8 cellular contexts compared by ENCODE assay signal in genomic region chr2:219570924-219571310, GRCh38. TPM values are rescaled to one million over a fixed set of nuclear protein-coding genes. Genes with fewer than 3 reads are reported as not detected.
A peak's percentile ranks its signal among the peaks of the same experiment; 100 is the strongest.
DNase-seq lines count a peak whose midpoint lies in the region; ATAC-seq and TF ChIP-seq lines count a peak whose summit lies in the region.

No MANE protein-coding gene starts in this region.

- peak overlapping the region; percentile 64 for H3K4me2 ChIP-seq in mesendoderm (ENCODE audit: low read length)

- H2BK5ac ChIP-seq in mesendoderm (ENCODE audit: low read length) = peak overlapping the region; percentile 91

- peak overlapping the region; percentile 97 for H3K9ac ChIP-seq in mesendoderm (ENCODE audit: low read length)

- no peaks in the 10 kb centered on the region for H3K36me3 ChIP-seq in effector memory CD4-positive, alpha-beta T cell (ENCODE audit: control insufficient read depth, insufficient read depth, low read length)
- no peaks in the 10 kb centered on the region for H3K36me3 ChIP-seq in mesendoderm (ENCODE audit: control insufficient read depth, insufficient read depth, low read length)
- no peaks in the 10 kb centered on the region for H3K36me3 ChIP-seq in aorta (ENCODE audit: control insufficient read depth in 1 of 2, insufficient read depth in 2 of 2, low read length in 1 of 2)

- WGBS in mesendoderm (ENCODE audit: extremely low coverage, insufficient coverage, low lambda C conversion rate) = no CpG with 5 or more reads among the region's 55 CpGs
- 0 to 1% methylated on average over 37 to 55 of the region's 55 CpGs for WGBS in aorta, 2 donors

- H4K8ac ChIP-seq in mesendoderm (ENCODE audit: low read depth, low read length) = peak overlapping the region; percentile 59

- TF ChIP-seq CTCF in natural killer cell (IDR thresholded peaks at IDR 0.05) = no peak

- H3K4me3 ChIP-seq in effector memory CD4-positive, alpha-beta T cell (ENCODE audit: insufficient read depth, low read depth, low read length, poor library complexity, severe bottlenecking) = peak overlapping the region; percentile 39
- H3K4me3 ChIP-seq in mesendoderm (ENCODE audit: low read length) (peak overlapping the region; percentile 73), aorta (ENCODE audit: low read length in 2 of 2) (peak overlapping the region; percentile 79 to 91)

- H3K79me1 ChIP-seq in mesendoderm (ENCODE audit: low read length) = no peaks in the 10 kb centered on the region

- H3K9me3 Mint-ChIP-seq in natural killer cell = no peaks in the 10 kb centered on the region
- H3K9me3 Mint-ChIP-seq in natural killer cell treated with Interleukin-12 subunit alpha and Interleukin-12 subunit beta and Interleukin-15 and Interleukin-18, amount 100 ng/mL, for 72 hours = no peaks in the 10 kb centered on the region

- ATAC-seq in natural killer cell = peak in 2 of 3 donors; percentile 40 to 42
- ATAC-seq in natural killer cell treated with Interleukin-12 subunit alpha and Interleukin-12 subunit beta and Interleukin-15 and Interleukin-18, amount 100 ng/mL, for 72 hours = no peak
- ATAC-seq in aorta (ENCODE audit: low FRiP score) = peak; percentile 5

- no peak overlapping the region for H3K27ac Mint-ChIP-seq in natural killer cell
- H3K27ac Mint-ChIP-seq in natural killer cell treated with Interleukin-12 subunit alpha and Interleukin-12 subunit beta and Interleukin-15 and Interleukin-18, amount 100 ng/mL, for 72 hours = no peak overlapping the region

- no peak overlapping the region for H2BK15ac ChIP-seq in mesendoderm (replicated peaks; ENCODE audit: low read depth)

- no peaks in the 10 kb centered on the region for H3K4me1 ChIP-seq in effector memory CD4-positive, alpha-beta T cell (ENCODE audit: control insufficient read depth, insufficient read depth, low read length, poor library complexity, severe bottlenecking)
- H3K4me1 ChIP-seq in mesendoderm (ENCODE audit: control insufficient read depth, low read depth, low read length) = peaks cover 3% of the 10 kb centered on the region
- no peaks in the 10 kb centered on the region for H3K4me1 ChIP-seq in aorta (ENCODE audit: control insufficient read depth in 1 of 2, insufficient read depth in 2 of 2, low read length in 2 of 2)

- no peaks in the 10 kb centered on the region for H3K4me1 Mint-ChIP-seq in natural killer cell
- H3K4me1 Mint-ChIP-seq in natural killer cell treated with Interleukin-12 subunit alpha and Interleukin-12 subunit beta and Interleukin-15 and Interleukin-18, amount 100 ng/mL, for 72 hours (ENCODE audit: low read depth in 2 of 2) = peaks cover 0 to 4% of the 10 kb centered on the region in 2 donors

- H3K4me3 Mint-ChIP-seq in natural killer cell = peak overlapping the region; percentile 28
- no peak overlapping the region for H3K4me3 Mint-ChIP-seq in natural killer cell treated with Interleukin-12 subunit alpha and Interleukin-12 subunit beta and Interleukin-15 and Interleukin-18, amount 100 ng/mL, for 72 hours

- intact Hi-C loops in natural killer cell (cut with micrococcal nuclease) (no loop called here), aorta (cut with DNase I) (loop anchor here in 1 of 2 donors (1.0 to 2.0 kb wide), 2 partner anchors 26 to 118 kb away; partner anchors contain the start of gene STK11IP)

- H3K36me3 Mint-ChIP-seq in natural killer cell = no peaks in the 10 kb centered on the region
- H3K36me3 Mint-ChIP-seq in natural killer cell treated with Interleukin-12 subunit alpha and Interleukin-12 subunit beta and Interleukin-15 and Interleukin-18, amount 100 ng/mL, for 72 hours = no peaks in the 10 kb centered on the region

- no peak for DNase-seq in natural killer cell
- no peak for DNase-seq in natural killer cell treated with Interleukin-12 subunit alpha and Interleukin-12 subunit beta and Interleukin-15 and Interleukin-18, amount 100 ng/mL, for 72 hours (ENCODE audit: low spot score)
- DNase-seq in effector memory CD4-positive, alpha-beta T cell = no peak
- DNase-seq in mesendoderm = no peak
- DNase-seq in aorta = peak; percentile 50 to 81
- no peak for DNase-seq in UCSD-AML1 (lab: John Stamatoyannopoulos, UW; ENCODE audit: unreplicated experiment)
- DNase-seq in activated effector memory CD4-positive, alpha-beta T cell treated with Interleukin-2 at 50 U/mL for 16 hours = no peak
- DNase-seq in NCI-H2107 (lab: John Stamatoyannopoulos, UW) = no peak

- peak overlapping the region; percentile 91 for H3K18ac ChIP-seq in mesendoderm (ENCODE audit: low read length)

- peaks cover 37 to 56% of the 10 kb centered on the region in 2 donors for H3K27me3 Mint-ChIP-seq in natural killer cell (ENCODE audit: low read depth in 2 of 2)
- peaks cover 35 to 38% of the 10 kb centered on the region in 2 donors for H3K27me3 Mint-ChIP-seq in natural killer cell treated with Interleukin-12 subunit alpha and Interleukin-12 subunit beta and Interleukin-15 and Interleukin-18, amount 100 ng/mL, for 72 hours

- peak overlapping the region; percentile 55 for H2BK120ac ChIP-seq in mesendoderm (ENCODE audit: low read depth, low read length)

- no peak overlapping the region for H2AK5ac ChIP-seq in mesendoderm (ENCODE audit: low read length)

- peak overlapping the region; percentile 99 for H3K56ac ChIP-seq in mesendoderm (ENCODE audit: low read length)

- no peak overlapping the region for H4K5ac ChIP-seq in mesendoderm (ENCODE audit: low read length)

- no peaks in the 10 kb centered on the region for H3K9me3 ChIP-seq in effector memory CD4-positive, alpha-beta T cell (ENCODE audit: control insufficient read depth, low read length)
- no peaks in the 10 kb centered on the region for H3K9me3 ChIP-seq in aorta (ENCODE audit: control insufficient read depth, low read length)

- H3K27ac ChIP-seq in effector memory CD4-positive, alpha-beta T cell (ENCODE audit: insufficient read depth, low read length, poor library complexity, severe bottlenecking) = no peak overlapping the region
- H3K27ac ChIP-seq in mesendoderm (ENCODE audit: low read depth, low read length) (peak overlapping the region; percentile 96), aorta (ENCODE audit: low read depth in 1 of 2, low read length in 2 of 2) (peak overlapping the region; percentile 47 to 76)

- H3K4ac ChIP-seq in mesendoderm (ENCODE audit: low read depth, low read length) = peak overlapping the region; percentile 92

- peaks cover 6% of the 10 kb centered on the region for H3K79me2 ChIP-seq in mesendoderm (ENCODE audit: control insufficient read depth, insufficient read depth, low read length)

- peak overlapping the region; percentile 94 for H3K23ac ChIP-seq in mesendoderm (ENCODE audit: low read length)

- H3K27me3 ChIP-seq in effector memory CD4-positive, alpha-beta T cell (replicated peaks; ENCODE audit: control insufficient read depth, insufficient read depth, low read length, poor library complexity, severe bottlenecking) = peaks cover 31% of the 10 kb centered on the region
- H3K27me3 ChIP-seq in mesendoderm (ENCODE audit: insufficient read depth, low read length, poor library complexity) (no peaks in the 10 kb centered on the region), aorta (ENCODE audit: control insufficient read depth in 1 of 2, insufficient read depth in 2 of 2, low read length in 1 of 2) (no peaks in the 10 kb centered on the region)

RNA-seq across cellular contexts. Expression of gene OBSL1, which starts 0.4 kb away (rescaled TPM):
- total RNA-seq in natural killer cell (1 to 10 TPM in 1 of 3 donors, under 1 TPM in 2; 0.07 to 8.8 (median 0.32) TPM), aorta (10 to 100 TPM; 65.3 to 76.7 TPM)
- total RNA-seq in natural killer cell treated with Interleukin-12 subunit alpha and Interleukin-12 subunit beta and Interleukin-15 and Interleukin-18, amount 100 ng/mL, for 72 hours = 1 to 10 TPM in 1 of 2 donors, not detected in 1; 2.9 TPM
- 51.2 TPM for polyA plus RNA-seq in mesendoderm (2013, experiment 1 of 2)
- 51.9 TPM for polyA plus RNA-seq in mesendoderm (2013, experiment 2 of 2)
- polyA plus RNA-seq in aorta = 100 to 1,000 TPM in 1 of 2 donors, 10 to 100 TPM in 1; 17.8 to 243 TPM

RNA-seq across cellular contexts. Expression of gene INHA, which starts 1.2 kb away (rescaled TPM):
- total RNA-seq in natural killer cell = not detected
- total RNA-seq in natural killer cell treated with Interleukin-12 subunit alpha and Interleukin-12 subunit beta and Interleukin-15 and Interleukin-18, amount 100 ng/mL, for 72 hours = not detected
- polyA plus RNA-seq in mesendoderm (2013, experiment 1 of 2) = 0.84 TPM
- polyA plus RNA-seq in mesendoderm (2013, experiment 2 of 2) = 0.85 TPM
- under 1 TPM; 0.51 to 0.55 TPM for total RNA-seq in aorta
- 1 to 10 TPM in 1 of 2 donors, not detected in 1; 3.6 TPM for polyA plus RNA-seq in aorta

RNA-seq across cellular contexts. Expression of gene STK11IP, which starts 26.7 kb away (rescaled TPM):
- total RNA-seq in natural killer cell (10 to 100 TPM; 56.1 to 76.0 (median 65.2) TPM), aorta (10 to 100 TPM; 18.5 to 29.9 TPM)
- total RNA-seq in natural killer cell treated with Interleukin-12 subunit alpha and Interleukin-12 subunit beta and Interleukin-15 and Interleukin-18, amount 100 ng/mL, for 72 hours = 10 to 100 TPM; 27.7 to 50.7 TPM
- 14.4 TPM for polyA plus RNA-seq in mesendoderm (2013, experiment 1 of 2)
- 12.7 TPM for polyA plus RNA-seq in mesendoderm (2013, experiment 2 of 2)
- polyA plus RNA-seq in aorta = 10 to 100 TPM in 1 of 2 donors, 1 to 10 TPM in 1; 6.1 to 58.2 TPM

RNA-seq across cellular contexts. Expression of gene TMEM198, which starts 27.1 kb away (rescaled TPM):
- total RNA-seq in natural killer cell = 1 to 10 TPM; 1.7 to 2.3 (median 1.8) TPM
- total RNA-seq in natural killer cell treated with Interleukin-12 subunit alpha and Interleukin-12 subunit beta and Interleukin-15 and Interleukin-18, amount 100 ng/mL, for 72 hours = 1 to 10 TPM; 3.6 to 7.6 TPM
- polyA plus RNA-seq in mesendoderm (2013, experiment 1 of 2) = 3.7 TPM
- polyA plus RNA-seq in mesendoderm (2013, experiment 2 of 2) = 3.7 TPM
- 1 to 10 TPM; 1.7 to 2.3 TPM for total RNA-seq in aorta
- 1 to 10 TPM in 1 of 2 donors, not detected in 1; 7.4 TPM for polyA plus RNA-seq in aorta

RNA-seq across cellular contexts. Expression of gene CHPF, which starts 27.3 kb away (rescaled TPM):
- total RNA-seq in natural killer cell (10 to 100 TPM in 2 of 3 donors, 1 to 10 TPM in 1; 9.6 to 19.2 (median 12.7) TPM), aorta (10 to 100 TPM; 75.7 to 81.2 TPM)
- total RNA-seq in natural killer cell treated with Interleukin-12 subunit alpha and Interleukin-12 subunit beta and Interleukin-15 and Interleukin-18, amount 100 ng/mL, for 72 hours = 10 to 100 TPM; 52.4 to 57.5 TPM
- 50.4 TPM for polyA plus RNA-seq in mesendoderm (2013, experiment 1 of 2)
- 50.4 TPM for polyA plus RNA-seq in mesendoderm (2013, experiment 2 of 2)
- 10 to 100 TPM; 20.0 to 70.6 TPM for polyA plus RNA-seq in aorta

Comparison
In these comparisons a context has a peak if more than half of its experiments do, and no peak if none do; other contexts are left out.
1. ATAC-seq: peak in natural killer cell (2 of 3) and aorta (single experiment); none in natural killer cell treated with Interleukin-12 subunit alpha and Interleukin-12 subunit beta and Interleukin-15 and Interleukin-18, amount 100 ng/mL, for 72 hours (0 of 2).
2. DNase-seq: peak in aorta (2 of 2); none in natural killer cell (single experiment), natural killer cell treated with Interleukin-12 subunit alpha and Interleukin-12 subunit beta and Interleukin-15 and Interleukin-18, amount 100 ng/mL, for 72 hours (single experiment), effector memory CD4-positive, alpha-beta T cell (0 of 3), mesendoderm (single experiment), UCSD-AML1 (single experiment), activated effector memory CD4-positive, alpha-beta T cell treated with Interleukin-2 at 50 U/mL for 16 hours (single experiment) and NCI-H2107 (single experiment).
3. RNA of gene OBSL1, which starts 0.4 kb away (total RNA-seq): 65.3 to 76.7 TPM in aorta; 2.9 TPM in natural killer cell treated with Interleukin-12 subunit alpha and Interleukin-12 subunit beta and Interleukin-15 and Interleukin-18, amount 100 ng/mL, for 72 hours and 0.07 to 8.8 TPM in natural killer cell; every median in the first group is over 4 times any median in the second.
4. Peak in every context shown above with its lines, with median percentiles within 50 percentile points of each other: H3K4me3 ChIP-seq.